11 cellular contexts compared by ENCODE assay signal in genomic region chr1:203592156-203592555, GRCh38. TPM values are rescaled to one million over a fixed set of nuclear protein-coding genes. Genes with fewer than 3 reads are reported as not detected.
A peak's percentile ranks its signal among the peaks of the same experiment; 100 is the strongest.
DNase-seq lines count a peak whose midpoint lies in the region; ATAC-seq, FAIRE-seq and TF ChIP-seq lines count a peak whose summit lies in the region.
"Had no signal": no experiment of that assay in that cellular context is flagged by ENCODE, and none has a peak within 500 bp of the region (broad histone marks: within the 10 kb centered on the region; RNA-seq: fewer than 3 reads in every experiment).

No MANE protein-coding gene starts in this region.

- peak in 5 of 8 donors; percentile 23 to 40 (median 26) for ATAC-seq in heart right ventricle

- peaks cover 2 to 26% (median 21%) of the 10 kb centered on the region in 9 donors for H3K4me1 ChIP-seq in heart right ventricle
- no peaks in the 10 kb centered on the region for H3K4me1 ChIP-seq in CD8-positive, alpha-beta memory T cell (ENCODE audit: insufficient read depth, low read length)

- no peaks in the 10 kb centered on the region for H3K9me3 ChIP-seq in heart right ventricle
- no peaks in the 10 kb centered on the region for H3K9me3 ChIP-seq in CD8-positive, alpha-beta memory T cell (ENCODE audit: low read length)
- H3K9me3 ChIP-seq: transverse colon had no signal

- FAIRE-seq in urothelium cell line (lab: Jason Lieb, UNC): no peak

- in situ Hi-C loops in GM13976 (cut with MboI; ENCODE audit: low sequenced_read_pairs, unreplicated experiment): no loop called here

- CTCF ChIA-PET in CD8-positive, alpha-beta memory T cell (lab: Charles Lee): interaction anchor here (1.0 to 5.4 kb wide), 6 partner anchors 11 to 109 kb away, joined by 3 to 54 read pairs (median 26); partner anchors contain the start of gene ATP2B4

- no peaks in the 10 kb centered on the region for H3K9me3 Mint-ChIP-seq in nephron
- no peaks in the 10 kb centered on the region for H3K9me3 Mint-ChIP-seq in CD8-positive, alpha-beta memory T cell

- DNase-seq in heart right ventricle: no peak
- no peak for DNase-seq in cardiac septum (ENCODE audit: low spot score)
- peak; percentile 79 for DNase-seq in ecto neural progenitor cell (ENCODE audit: low spot score)
- DNase-seq in urothelium cell line (ENCODE audit: low spot score): peak; percentile 41
- DNase-seq in CD8-positive, alpha-beta memory T cell: no peak
- no peak for DNase-seq in GM13976 (ENCODE audit: low spot score)
- DNase-seq in activated effector memory CD4-positive, alpha-beta T cell treated with anti-CD3 and anti-CD28 coated beads, Interleukin-2, amount 50 U/mL, for 16 hours: no peak
- DNase-seq: activated CD4-positive, CD25-positive, alpha-beta regulatory T cell; NCI-H1436 treated with DMSO at 0.1 percent for 48 hours; transverse colon had no signal

- TF ChIP-seq CTCF in heart right ventricle (IDR thresholded peaks at IDR 0.05) (no peak), nephron (IDR thresholded peaks at IDR 0.05; ENCODE audit: unreplicated experiment in 3 of 3) (no peak), GM13976 (IDR thresholded peaks at IDR 0.05; ENCODE audit: borderline replicate concordance, control extremely low read depth, extremely low read depth, insufficient read depth, missing control alignments) (no peak)

- H3K27ac Mint-ChIP-seq in nephron: peak overlapping the region; percentile 95 to 97 (median 96)
- H3K27ac Mint-ChIP-seq in CD8-positive, alpha-beta memory T cell: no peak overlapping the region

- H3K4me3 Mint-ChIP-seq in nephron: peak overlapping the region; percentile 9 to 36 (median 19)
- no peak overlapping the region for H3K4me3 Mint-ChIP-seq in CD8-positive, alpha-beta memory T cell

- POLR2A ChIA-PET in CD8-positive, alpha-beta memory T cell (lab: Charles Lee): interaction anchor here (0.6 kb wide), 1 partner anchor 53 kb away, joined by 3 read pairs; no protein-coding TSS in a partner anchor

- H3K27ac ChIP-seq in heart right ventricle: peak overlapping the region in 2 of 10 donors; percentile 25 to 28
- H3K27ac ChIP-seq in CD8-positive, alpha-beta memory T cell (ENCODE audit: low read depth, low read length): no peak overlapping the region

- no peaks in the 10 kb centered on the region for H3K27me3 ChIP-seq in heart right ventricle
- no peaks in the 10 kb centered on the region for H3K27me3 ChIP-seq in CD8-positive, alpha-beta memory T cell (ENCODE audit: insufficient read depth, low read length, poor library complexity, severe bottlenecking)
- H3K27me3 ChIP-seq: transverse colon had no signal

- intact Hi-C loops in heart right ventricle (cut with DNase I): loop anchor here in 1 of 10 donors (5.0 kb wide), 1 partner anchor 35 kb away; no protein-coding TSS in a partner anchor
- intact Hi-C loops in cardiac septum (cut with DNase I): no loop called here

- no peak overlapping the region for H3K4me3 ChIP-seq in heart right ventricle
- no peak overlapping the region for H3K4me3 ChIP-seq in CD8-positive, alpha-beta memory T cell (ENCODE audit: low read length)
- H3K4me3 ChIP-seq: transverse colon had no signal

- no peaks in the 10 kb centered on the region for H3K36me3 Mint-ChIP-seq in nephron (ENCODE audit: low read depth)
- peaks cover 0 to 1% (median 0%) of the 10 kb centered on the region in 3 donors for H3K36me3 Mint-ChIP-seq in CD8-positive, alpha-beta memory T cell

- peaks cover 70% of the 10 kb centered on the region for H3K4me1 Mint-ChIP-seq in nephron
- peaks cover 6 to 8% (median 7%) of the 10 kb centered on the region in 3 donors for H3K4me1 Mint-ChIP-seq in CD8-positive, alpha-beta memory T cell

- no peaks in the 10 kb centered on the region for H3K36me3 ChIP-seq in heart right ventricle
- H3K36me3 ChIP-seq in CD8-positive, alpha-beta memory T cell (ENCODE audit: insufficient read depth, low read length): no peaks in the 10 kb centered on the region
- H3K36me3 ChIP-seq: transverse colon had no signal

- 48 to 70% methylated on average over 8 of the region's 8 CpGs for WGBS in heart right ventricle, 2 donors

- H3K27me3 Mint-ChIP-seq in nephron (ENCODE audit: low read depth): no peaks in the 10 kb centered on the region
- no peaks in the 10 kb centered on the region for H3K27me3 Mint-ChIP-seq in CD8-positive, alpha-beta memory T cell

RNA-seq across cellular contexts. Expression of gene ATP2B4, which starts 34.5 kb away (rescaled TPM):
- 100 to 1,000 TPM in 8 of 10 donors, 10 to 100 TPM in 2; 85.2 to 224 (median 125) TPM for total RNA-seq in heart right ventricle
- 10 to 100 TPM; 64.2 to 85.6 TPM for polyA plus RNA-seq in heart right ventricle
- 227 TPM for total RNA-seq in cardiac septum
- total RNA-seq in CD8-positive, alpha-beta memory T cell: 10 to 100 TPM; 26.8 to 28.9 TPM
- polyA plus RNA-seq in CD8-positive, alpha-beta memory T cell: 37.7 TPM

Comparison
In these comparisons a context has a peak if more than half of its experiments do, and no peak if none do; other contexts are left out.
1. DNase-seq: peak in ecto neural progenitor cell (single experiment) and urothelium cell line (single experiment); none in heart right ventricle (0 of 2), cardiac septum (single experiment), CD8-positive, alpha-beta memory T cell (0 of 5), GM13976 (single experiment) and activated effector memory CD4-positive, alpha-beta T cell treated with anti-CD3 and anti-CD28 coated beads, Interleukin-2, amount 50 U/mL, for 16 hours (single experiment).
2. H3K27ac Mint-ChIP-seq: peak in nephron (3 of 3); none in CD8-positive, alpha-beta memory T cell (0 of 8).
3. H3K4me3 Mint-ChIP-seq: peak in nephron (3 of 3); none in CD8-positive, alpha-beta memory T cell (0 of 7).